ENCODE assay signal across 8 cellular contexts in genomic region chr2:55617160-55618024, GRCh38. TPM values are rescaled to one million over a fixed set of nuclear protein-coding genes. Genes with fewer than 3 reads are reported as not detected.
DNase-seq lines count a peak whose midpoint lies in the region; ATAC-seq, FAIRE-seq and TF ChIP-seq lines count a peak whose summit lies in the region.

Gene PPP4R3B (minus strand): TSS chr2:55617622. CDS start chr2:55617285, 337 bp downstream.

- no peak within 1 kb of the TSS for H3K4me3 Mint-ChIP-seq in Calu3 (ENCODE audit: low read depth, unreplicated experiment)
- H3K4me3 Mint-ChIP-seq in activated CD8-positive, alpha-beta memory T cell treated with anti-CD3 and anti-CD28 coated beads, Interleukin-2, amount 10 ng/mL, durations not matched to agents 7 days and 5 days, result no peak within 1 kb of the TSS

- FAIRE-seq in endometrium (lab: Jason Lieb, UNC), result peak; percentile 98

- no peak within 1 kb of the TSS for H3K27ac Mint-ChIP-seq in Calu3 (ENCODE audit: unreplicated experiment)
- no peak within 1 kb of the TSS for H3K27ac Mint-ChIP-seq in activated CD8-positive, alpha-beta memory T cell treated with anti-CD3 and anti-CD28 coated beads, Interleukin-2, amount 10 ng/mL, durations not matched to agents 7 days and 5 days

- H3K9me3 ChIP-seq in mesodermal cell (ENCODE audit: control insufficient read depth, low read length), result no peaks in the 10 kb centered on the region

- CTCF ChIA-PET in Calu3 (lab: Charles Lee), result interaction anchor here (1.0 to 1.3 kb wide), 2 partner anchors 37 to 98 kb away, joined by 3 read pairs; partner anchors contain the start of gene CFAP36
- CTCF ChIA-PET in activated CD8-positive, alpha-beta memory T cell treated with anti-CD3 and anti-CD28 coated beads, Interleukin-2, amount 10 ng/mL, durations not matched to agents 7 days and 5 days (lab: Charles Lee), result interaction anchor here (0.6 to 1.3 kb wide), 4 partner anchors 10 to 97 kb away, joined by 3 to 5 read pairs (median 4); no protein-coding TSS in a partner anchor

- H3K27me3 Mint-ChIP-seq in Calu3 (ENCODE audit: unreplicated experiment), result no peaks in the 10 kb centered on the region
- H3K27me3 Mint-ChIP-seq in activated CD8-positive, alpha-beta memory T cell treated with anti-CD3 and anti-CD28 coated beads, Interleukin-2, amount 10 ng/mL, durations not matched to agents 7 days and 5 days, result no peaks in the 10 kb centered on the region

- H3K36me3 Mint-ChIP-seq in Calu3 (ENCODE audit: insufficient read depth, unreplicated experiment), result peaks cover 19% of the 10 kb centered on the region
- H3K36me3 Mint-ChIP-seq in activated CD8-positive, alpha-beta memory T cell treated with anti-CD3 and anti-CD28 coated beads, Interleukin-2, amount 10 ng/mL, durations not matched to agents 7 days and 5 days, result peaks cover 31% of the 10 kb centered on the region

- H3K27ac ChIP-seq in mesodermal cell (ENCODE audit: low read depth, low read length, severe bottlenecking), result peak within 1 kb of the TSS; percentile 94

- TF ChIP-seq CTCF in Calu3 (IDR thresholded peaks at IDR 0.05; ENCODE audit: unreplicated experiment), result no peak

- intact Hi-C loops in Calu3 (cut with micrococcal nuclease; ENCODE audit: unreplicated experiment), result no loop called here

- peak within 1 kb of the TSS; percentile 92 for H3K4me3 ChIP-seq in mesodermal cell (ENCODE audit: extremely low read depth, insufficient read depth, low read length, poor library complexity, severe bottlenecking)

- BruUV-seq in Calu3 (replicated peaks; lab: Mats Ljungman, UMichigan), result TSS peak; percentile 28

- peak; percentile 99 for DNase-seq in Calu3
- DNase-seq in HUDEP-2 (lab: John Stamatoyannopoulos, UW; ENCODE audit: unreplicated experiment in 76 of 76), result peak; percentile 36 to 99 (median 98)
- peak; percentile 98 for DNase-seq in NOMO-1 treated with dmso at 0.1 percent for 144 hours (lab: John Stamatoyannopoulos, UW; ENCODE audit: unreplicated experiment)
- DNase-seq in activated CD8-positive, alpha-beta memory T cell treated with anti-CD3 and anti-CD28 coated beads, Interleukin-2, amount 10 ng/mL, durations not matched to agents 7 days and 5 days, result peak; percentile 99
- peak; percentile 98 to 99 for DNase-seq in stimulated activated CD8-positive, alpha-beta memory T cell treated with anti-CD3 and anti-CD28 coated beads, Interleukin-15, amount 100 ng/mL, for 4 hours (ENCODE audit: low read depth in 2 of 2)

- peaks cover 18% of the 10 kb centered on the region for H3K4me1 Mint-ChIP-seq in Calu3 (ENCODE audit: low read depth, unreplicated experiment)
- peaks cover 38% of the 10 kb centered on the region for H3K4me1 Mint-ChIP-seq in activated CD8-positive, alpha-beta memory T cell treated with anti-CD3 and anti-CD28 coated beads, Interleukin-2, amount 10 ng/mL, durations not matched to agents 7 days and 5 days

- H3K36me3 ChIP-seq in mesodermal cell (ENCODE audit: control insufficient read depth, insufficient read depth, low read length), result peaks cover 19% of the 10 kb centered on the region

- ATAC-seq in GM21381 (IDR thresholded peaks at IDR 0.05; ENCODE audit: unreplicated experiment), result peak; percentile 86
- peak; percentile 92 for ATAC-seq in activated CD8-positive, alpha-beta memory T cell treated with anti-CD3 and anti-CD28 coated beads, Interleukin-2, amount 10 ng/mL, durations not matched to agents 7 days and 5 days

- no peaks in the 10 kb centered on the region for H3K4me1 ChIP-seq in mesodermal cell (ENCODE audit: control insufficient read depth, insufficient read depth, low read length, poor library complexity, severe bottlenecking)

- WGBS in mesodermal cell (ENCODE audit: insufficient coverage in 2 of 2), 2 experiments, result 0% methylated on average over 65 to 77 of the region's 83 CpGs

- no peaks in the 10 kb centered on the region for H3K9me3 Mint-ChIP-seq in Calu3 (ENCODE audit: low read depth, unreplicated experiment)
- no peaks in the 10 kb centered on the region for H3K9me3 Mint-ChIP-seq in activated CD8-positive, alpha-beta memory T cell treated with anti-CD3 and anti-CD28 coated beads, Interleukin-2, amount 10 ng/mL, durations not matched to agents 7 days and 5 days (ENCODE audit: low read depth)

RNA-seq across cellular contexts. Expression of gene PPP4R3B, which starts in this region (rescaled TPM):
- total RNA-seq in Calu3 (2022), result 49.2 and 59.1 TPM in 2 replicates
- total RNA-seq in activated CD8-positive, alpha-beta memory T cell treated with anti-CD3 and anti-CD28 coated beads, Interleukin-2, amount 10 ng/mL, durations not matched to agents 7 days and 5 days, result 10 to 100 TPM; 67.3 to 76.9 TPM
- 36.8 TPM for polyA plus RNA-seq in mesodermal cell (2013, experiment 1 of 2)
- polyA plus RNA-seq in mesodermal cell (2013, experiment 2 of 2), result 42.7 TPM

Comparison
In these comparisons a context has a peak if more than half of its experiments do, and no peak if none do; other contexts are left out.
1. Peak in every context shown above with its lines: DNase-seq, ATAC-seq, H3K4me3 ChIP-seq and H3K27ac ChIP-seq.